9 cellular contexts compared by ENCODE assay signal in the genomic region with DNA sequence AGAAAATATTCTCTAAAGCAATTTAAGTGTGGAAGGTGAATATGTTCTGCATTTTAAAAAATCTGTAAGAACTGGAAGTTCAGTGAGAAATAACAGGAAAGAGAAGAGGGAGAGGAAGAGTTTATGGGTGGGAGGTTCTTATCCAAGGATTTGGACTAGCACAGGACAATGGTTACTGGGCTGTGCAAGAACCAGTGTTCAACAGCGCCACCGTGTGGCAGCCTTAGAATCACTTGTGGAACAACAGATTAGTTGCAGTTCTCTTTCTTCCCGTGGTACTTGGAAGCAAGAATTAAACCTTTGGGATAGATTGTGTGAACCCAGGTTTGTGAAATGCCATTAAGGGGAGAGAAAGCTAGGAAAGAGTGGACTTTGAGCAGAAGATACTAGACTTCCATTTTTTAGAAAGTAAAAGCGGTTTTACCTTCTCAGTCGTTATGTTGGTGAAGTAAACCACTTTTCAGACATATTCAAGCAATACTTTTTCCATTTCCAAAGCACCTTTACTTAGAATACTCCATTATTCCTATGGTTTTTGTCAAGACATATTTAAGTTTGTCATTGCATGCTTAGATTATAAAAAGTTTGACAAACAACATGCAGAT.
DNase-seq lines count a peak whose midpoint lies in the region; ATAC-seq and TF ChIP-seq lines count a peak whose summit lies in the region.
"Had no signal": no experiment of that assay in that cellular context is flagged by ENCODE, and none has a peak within 500 bp of the region (broad histone marks: within the 10 kb centered on the region; RNA-seq: fewer than 3 reads in every experiment).

No MANE protein-coding gene starts in this region.

- H3K79me2 ChIP-seq in OCI-LY1 (ENCODE audit: insufficient read depth, low read length): no peaks in the 10 kb centered on the region

- peaks cover 15% of the 10 kb centered on the region for H3K27me3 Mint-ChIP-seq in MCF 10A (ENCODE audit: insufficient read depth, unreplicated experiment)

- no peak overlapping the region for H3K27ac ChIP-seq in breast epithelium
- no peak overlapping the region for H3K27ac ChIP-seq in OCI-LY1 (ENCODE audit: low read depth, low read length, poor library complexity, severe bottlenecking)
- no peak overlapping the region for H3K27ac ChIP-seq in colonic mucosa
- H3K27ac ChIP-seq: epithelial cell of prostate had no signal

- no TSS peak for BruUV-seq in MCF 10A (replicated peaks; lab: Mats Ljungman, UMichigan)

- H3K36me3 ChIP-seq in breast epithelium: no peaks in the 10 kb centered on the region
- H3K36me3 ChIP-seq in OCI-LY1 (ENCODE audit: insufficient read depth, low read length): no peaks in the 10 kb centered on the region
- no peaks in the 10 kb centered on the region for H3K36me3 ChIP-seq in colonic mucosa

- no peaks in the 10 kb centered on the region for H3K9me2 ChIP-seq in OCI-LY1 (ENCODE audit: low read depth, low read length)

- H2AFZ ChIP-seq in OCI-LY1 (ENCODE audit: low read length): no peak overlapping the region

- H4K20me1 ChIP-seq in OCI-LY1 (ENCODE audit: insufficient read depth, low read length): no peaks in the 10 kb centered on the region

- H3K27me3 ChIP-seq in breast epithelium: no peaks in the 10 kb centered on the region
- H3K27me3 ChIP-seq in OCI-LY1 (ENCODE audit: insufficient read depth, low read length): no peaks in the 10 kb centered on the region
- no peaks in the 10 kb centered on the region for H3K27me3 ChIP-seq in colonic mucosa

- peak; percentile 56 for DNase-seq in MCF 10A (ENCODE audit: unreplicated experiment)
- no peak for DNase-seq in breast epithelium (ENCODE audit: low spot score in 2 of 2)
- peak; percentile 30 for DNase-seq in colonic mucosa
- DNase-seq in stimulated activated CD4-positive, alpha-beta T cell treated with anti-CD3 and anti-CD28 coated beads, Interleukin-1b, Interleukin-23, amount 100 ng/mL, for 48 hours: peak; percentile 51

- H3K36me3 Mint-ChIP-seq in MCF 10A (ENCODE audit: insufficient read depth, unreplicated experiment): no peaks in the 10 kb centered on the region

- H3K27ac Mint-ChIP-seq in MCF 10A (ENCODE audit: low read depth, unreplicated experiment): no peak overlapping the region

- no peak overlapping the region for H3K4me3 Mint-ChIP-seq in MCF 10A (ENCODE audit: unreplicated experiment)

- CTCF ChIA-PET in MCF 10A (lab: Yijun Ruan, JAX): interaction anchor here (0.9 to 1.4 kb wide), 3 partner anchors 12 to 28 kb away, joined by 3 to 4 read pairs (median 4); no protein-coding TSS in a partner anchor

- intact Hi-C loops in MCF 10A (cut with micrococcal nuclease) (loop anchor here (2.0 to 5.0 kb wide), 2 partner anchors 227 to 297 kb away; no protein-coding TSS in a partner anchor), breast epithelium (cut with DNase I; ENCODE audit: low total_unique reads) (no loop called here), colonic mucosa (cut with DNase I) (no loop called here)

- no peak overlapping the region for H3K4me2 ChIP-seq in OCI-LY1 (ENCODE audit: low read length)

- no peaks in the 10 kb centered on the region for H3K4me1 Mint-ChIP-seq in MCF 10A (ENCODE audit: insufficient read depth, unreplicated experiment)

- POLR2A ChIA-PET in MCF 10A (lab: Yijun Ruan, JAX): no interaction called here

- no peak overlapping the region for H3K9ac ChIP-seq in OCI-LY1 (ENCODE audit: low read length)
- no peak overlapping the region for H3K9ac ChIP-seq in colonic mucosa (ENCODE audit: low read depth in 2 of 2, low read length in 2 of 2)

- ATAC-seq in GM19467 (IDR thresholded peaks at IDR 0.05; ENCODE audit: unreplicated experiment) (no peak), HG02642 (IDR thresholded peaks at IDR 0.05; ENCODE audit: poor library complexity, unreplicated experiment) (no peak), HG03469 (IDR thresholded peaks at IDR 0.05; ENCODE audit: unreplicated experiment) (no peak)

- H3K9me3 ChIP-seq in breast epithelium (peaks cover 20 to 26% of the 10 kb centered on the region in 2 donors), OCI-LY1 (ENCODE audit: low read length) (peaks cover 11% of the 10 kb centered on the region; the same call in 1 of the 2 replicates), colonic mucosa (no peaks in the 10 kb centered on the region)

- H3F3A ChIP-seq in OCI-LY1 (ENCODE audit: insufficient read depth, low read length): no peaks in the 10 kb centered on the region

- peaks cover 16% of the 10 kb centered on the region for H3K9me3 Mint-ChIP-seq in MCF 10A (ENCODE audit: unreplicated experiment)

- no peak for TF ChIP-seq POLR2A in breast epithelium (IDR thresholded peaks at IDR 0.05)

- H3K4me1 ChIP-seq in breast epithelium (no peaks in the 10 kb centered on the region), OCI-LY1 (ENCODE audit: insufficient read depth, low read length, severe bottlenecking) (no peaks in the 10 kb centered on the region), colonic mucosa (no peaks in the 10 kb centered on the region)

- H3K4me3 ChIP-seq in breast epithelium: no peak overlapping the region
- no peak overlapping the region for H3K4me3 ChIP-seq in OCI-LY1 (ENCODE audit: low read depth, low read length, poor library complexity, severe bottlenecking)
- H3K4me3 ChIP-seq in colonic mucosa: no peak overlapping the region

- TF ChIP-seq CTCF in MCF 10A (IDR thresholded peaks at IDR 0.05; ENCODE audit: unreplicated experiment) (peak; percentile 62), breast epithelium (IDR thresholded peaks at IDR 0.05) (no peak), OCI-LY1 (IDR thresholded peaks at IDR 0.05; ENCODE audit: low read length) (peak; percentile 87), colonic mucosa (IDR thresholded peaks at IDR 0.05) (peak; percentile 15)

Comparison
In these comparisons a context has a peak if more than half of its experiments do, and no peak if none do; other contexts are left out.
1. DNase-seq: peak in MCF 10A (single experiment), colonic mucosa (single experiment) and stimulated activated CD4-positive, alpha-beta T cell treated with anti-CD3 and anti-CD28 coated beads, Interleukin-1b, Interleukin-23, amount 100 ng/mL, for 48 hours (single experiment); none in breast epithelium (0 of 2).
2. CTCF ChIP-seq: peak in MCF 10A (single experiment), OCI-LY1 (single experiment) and colonic mucosa (single experiment); none in breast epithelium (0 of 3).